In genomic region chr3:12993623-12994356, GRCh38 we compare ENCODE assay signal across 8 cellular contexts.
A peak's percentile ranks its signal among the peaks of the same experiment; 100 is the strongest.
DNase-seq lines count a peak whose midpoint lies in the region; ATAC-seq, FAIRE-seq and TF ChIP-seq lines count a peak whose summit lies in the region.

No MANE protein-coding gene starts in this region.

- no peak overlapping the region for H3K27ac ChIP-seq in RWPE2 (ENCODE audit: poor library complexity, severe bottlenecking)
- no peak overlapping the region for H3K27ac ChIP-seq in H1 (ENCODE audit: low read depth, low read length)

- peak overlapping the region in 2 of 6 donors; percentile 67 to 95 for H3K27ac Mint-ChIP-seq in naive B cell

- no peaks in the 10 kb centered on the region for H3K4me1 ChIP-seq in RWPE2 (ENCODE audit: insufficient read depth, poor library complexity, severe bottlenecking)
- H3K4me1 ChIP-seq in H1 (replicated peaks in 1 of 4; ENCODE audit: control insufficient read depth in 3 of 4, insufficient read depth in 4 of 4, low read length in 3 of 4), result peaks cover 0 to 14% (median 10%) of the 10 kb centered on the region in 4 experiments; a peak in 6 of 7 replicates

- no peak overlapping the region for H2AK5ac ChIP-seq in H1 (ENCODE audit: low read depth, low read length)

- H2BK12ac ChIP-seq in H1 (ENCODE audit: low read depth, low read length), result no peak overlapping the region

- ATAC-seq in GM19324 (IDR thresholded peaks at IDR 0.05; ENCODE audit: low FRiP score, unreplicated experiment), result peak; percentile 32
- peak; percentile 5; the same call in 2 of the 3 replicates for ATAC-seq in RWPE2 (ENCODE audit: low read depth)
- peak; percentile 6 to 7 for ATAC-seq in naive B cell (ENCODE audit: low read depth in 2 of 2)

- H3K23ac ChIP-seq in H1 (ENCODE audit: insufficient read length), result no peak overlapping the region

- H3K27me3 Mint-ChIP-seq in naive B cell, result no peaks in the 10 kb centered on the region

- CTCF ChIA-PET in H1 (lab: Charles Lee; ENCODE audit: partially characterized antibody), result interaction anchor here (0.7 to 6.3 kb wide), 10 partner anchors 11 to 290 kb away, joined by 3 to 73 read pairs (median 6); no protein-coding TSS in a partner anchor

- TF ChIP-seq EP300 in H1 (IDR thresholded peaks at IDR 0.05; ENCODE audit: borderline replicate concordance in 1 of 2, low read depth in 2 of 2, low read length in 2 of 2), result no peak

- no peak for TF ChIP-seq CTCF in RWPE2 (IDR thresholded peaks at IDR 0.05; ENCODE audit: poor library complexity, severe bottlenecking)
- no peak; a peak in 1 of 4 replicates for TF ChIP-seq CTCF in H1 (IDR thresholded peaks at IDR 0.05; ENCODE audit: control extremely low read depth in 1 of 3, insufficient read depth in 1 of 3, low read depth in 1 of 3, low read length in 3 of 3)

- TF ChIP-seq POLR2A in H1 (IDR thresholded peaks at IDR 0.05; ENCODE audit: control extremely low read depth in 1 of 2, low read depth in 2 of 2, low read length in 2 of 2), result no peak

- 2% methylated on average over 22 of the region's 107 CpGs; no CpG with 5 or more reads in 1 of the 2 experiments for WGBS in H1 (ENCODE audit: extremely low coverage in 1 of 2, insufficient coverage in 1 of 2, insufficient read length in 1 of 2, insufficient replicate concordance in 2 of 2, low coverage in 1 of 2, low lambda C conversion rate in 2 of 2, missing lambda C conversion rate in 1 of 2), 2 experiments

- peak overlapping the region; percentile 66 to 89 for H3K4me2 ChIP-seq in H1 (ENCODE audit: insufficient read depth in 1 of 2, low read depth in 2 of 2, low read length in 2 of 2)

- H3K18ac ChIP-seq in H1 (ENCODE audit: extremely low read depth, low read length), result peak overlapping the region; percentile 25; the same call in 1 of the 2 replicates

- no peaks in the 10 kb centered on the region for H3K9me3 Mint-ChIP-seq in naive B cell

- H2BK5ac ChIP-seq in H1 (ENCODE audit: low read depth, low read length), result no peak overlapping the region

- H3K36me3 ChIP-seq in RWPE2 (ENCODE audit: low read depth) (no peaks in the 10 kb centered on the region), H1 (ENCODE audit: control insufficient read depth in 2 of 4, insufficient read depth in 4 of 4, low read length in 3 of 4) (no peaks in the 10 kb centered on the region)

- POLR2A ChIA-PET in H1 (lab: Charles Lee; ENCODE audit: partially characterized antibody), result interaction anchor here (0.6 to 3.7 kb wide), 4 partner anchors 10 to 28 kb away, joined by 3 to 15 read pairs (median 6); no protein-coding TSS in a partner anchor

- H3K79me1 ChIP-seq in H1 (ENCODE audit: low read depth, low read length), result 0 out of 2 replicates have a peak, but pooled peaks cover under 1% of the 10 kb centered on the region

- TF ChIP-seq RAD21 in H1 (IDR thresholded peaks at IDR 0.05 in 1 of 2, conservative IDR thresholded peaks at IDR 0.05 in 1 of 2; ENCODE audit: low read depth in 2 of 2, low read length in 2 of 2), result no peak

- no peak overlapping the region for H2BK20ac ChIP-seq in H1 (ENCODE audit: low read length)

- H3K4ac ChIP-seq in H1 (replicated peaks; ENCODE audit: insufficient read length, low read depth, low read length), result no peak overlapping the region

- DNase-seq in AG08396 (ENCODE audit: low spot score) (peak; percentile 72), RWPE2 (ENCODE audit: low spot score) (no peak), H1 (ENCODE audit: low read depth in 1 of 2, low spot score in 2 of 2) (peak in 1 of 2 experiments; percentile 75), naive B cell (peak; percentile 33), MV-4-11 (lab: John Stamatoyannopoulos, UW) (no peak), A172 (ENCODE audit: low spot score) (no peak)
- DNase-seq in stimulated activated CD4-positive, alpha-beta T cell treated with anti-CD3 and anti-CD28 coated beads, Interleukin-12 subunit alpha, Interleukin-12 subunit beta, amount 100 ng/mL, for 4 hours, result no peak

- H2BK120ac ChIP-seq in H1 (replicated peaks; ENCODE audit: low read depth, low read length), result no peak overlapping the region

- H2AFZ ChIP-seq in H1 (ENCODE audit: low read length), result peak overlapping the region; percentile 29; the same call in 1 of the 2 replicates

- peaks cover 16% of the 10 kb centered on the region; the same call in 1 of the 2 replicates for H3K23me2 ChIP-seq in H1 (ENCODE audit: low read depth, low read length)

- H3K9me3 ChIP-seq in RWPE2 (ENCODE audit: severe bottlenecking), result no peaks in the 10 kb centered on the region
- H3K9me3 ChIP-seq in H1 (ENCODE audit: insufficient read depth in 2 of 2, low read depth in 1 of 2, low read length in 1 of 2), result no peaks in the 10 kb centered on the region

- H3K4me3 Mint-ChIP-seq in naive B cell, result peak overlapping the region; percentile 76 to 97 (median 92)

- peak overlapping the region; percentile 30 to 66 (median 58); a peak in 6 of 7 replicates for H3K9ac ChIP-seq in H1 (replicated peaks in 1 of 4; ENCODE audit: extremely low read depth in 1 of 4, low read depth in 3 of 4, low read length in 3 of 4)

- peaks cover 65 to 85% (median 81%) of the 10 kb centered on the region in 3 donors for H3K4me1 Mint-ChIP-seq in naive B cell

- peaks cover 9% of the 10 kb centered on the region for H3K27me3 ChIP-seq in RWPE2 (ENCODE audit: insufficient read depth, poor library complexity, severe bottlenecking)
- peaks cover 0 to 12% (median 8%) of the 10 kb centered on the region in 4 experiments; a peak in 3 of 7 replicates for H3K27me3 ChIP-seq in H1 (replicated peaks in 1 of 4; ENCODE audit: control insufficient read depth in 3 of 4, extremely low read depth in 1 of 4, insufficient read depth in 3 of 4, low read length in 3 of 4)

- H3K14ac ChIP-seq in H1 (ENCODE audit: insufficient read length), result no peak overlapping the region

- no peak overlapping the region for H2BK15ac ChIP-seq in H1 (ENCODE audit: low read length)

- H3K4me3 ChIP-seq in RWPE2 (ENCODE audit: severe bottlenecking) (peak overlapping the region; percentile 79), H1 (ENCODE audit: extremely low read depth in 1 of 4, insufficient read depth in 2 of 4, low read depth in 3 of 4, low read length in 4 of 4) (peak overlapping the region; percentile 64 to 75 (median 68))

- peaks cover 3% of the 10 kb centered on the region in 2 experiments for H4K20me1 ChIP-seq in H1 (replicated peaks in 1 of 2; ENCODE audit: control insufficient read depth in 1 of 2, insufficient read depth in 2 of 2, low read length in 2 of 2)

- FAIRE-seq in H1 (lab: Jason Lieb, UNC), result no peak

- H4K91ac ChIP-seq in H1 (replicated peaks; ENCODE audit: insufficient read length, low read length), result no peak overlapping the region

- no peaks in the 10 kb centered on the region for H3K79me2 ChIP-seq in H1 (ENCODE audit: control insufficient read depth in 1 of 2, insufficient read depth in 2 of 2, low read length in 2 of 2)

- H3K36me3 Mint-ChIP-seq in naive B cell, result peaks cover 0 to 6% of the 10 kb centered on the region in 2 donors

- H3K56ac ChIP-seq in H1 (replicated peaks; ENCODE audit: insufficient read length, low read depth, low read length), result no peak overlapping the region

- H4K5ac ChIP-seq in H1 (ENCODE audit: insufficient read length, low read depth, low read length), result peak overlapping the region; percentile 26

- H4K8ac ChIP-seq in H1 (ENCODE audit: extremely low read depth, insufficient read depth, low read length), result peak overlapping the region; percentile 57; the same call in 1 of the 2 replicates

TF ChIP-seq in H1, 55 proteins besides CTCF, POLR2A, EP300 and RAD21:
- TF ChIP-seq SUZ12 (IDR thresholded peaks at IDR 0.05; ENCODE audit: low read length) (0 out of 2 replicates have a peak, but pooled peaks have one; percentile 25), RBBP5 (IDR thresholded peaks at IDR 0.05; ENCODE audit: borderline replicate concordance, low read depth, low read length) (peak; percentile 20; the same call in 1 of the 2 replicates), KDM4A (IDR thresholded peaks at IDR 0.05; ENCODE audit: low read depth, low read length, severe bottlenecking) (peak; percentile 44), TAF1 (IDR thresholded peaks at IDR 0.05; ENCODE audit: low read depth, low read length) (0 out of 2 replicates have a peak, but pooled peaks have one; percentile 28), CREB1 (IDR thresholded peaks at IDR 0.05) (no peak), CHD2 (IDR thresholded peaks at IDR 0.05; ENCODE audit: low read length) (no peak)

Comparison
In these comparisons a context has a peak if more than half of its experiments do, and no peak if none do; other contexts are left out.
1. DNase-seq: peak in AG08396 (single experiment) and naive B cell (single experiment); none in RWPE2 (single experiment), MV-4-11 (single experiment), stimulated activated CD4-positive, alpha-beta T cell treated with anti-CD3 and anti-CD28 coated beads, Interleukin-12 subunit alpha, Interleukin-12 subunit beta, amount 100 ng/mL, for 4 hours (single experiment) and A172 (single experiment).
2. Peak in every context shown above with its lines, with median percentiles within 50 percentile points of each other: ATAC-seq.